ENCODE assay signal across 1 cellular context in the genomic region with DNA sequence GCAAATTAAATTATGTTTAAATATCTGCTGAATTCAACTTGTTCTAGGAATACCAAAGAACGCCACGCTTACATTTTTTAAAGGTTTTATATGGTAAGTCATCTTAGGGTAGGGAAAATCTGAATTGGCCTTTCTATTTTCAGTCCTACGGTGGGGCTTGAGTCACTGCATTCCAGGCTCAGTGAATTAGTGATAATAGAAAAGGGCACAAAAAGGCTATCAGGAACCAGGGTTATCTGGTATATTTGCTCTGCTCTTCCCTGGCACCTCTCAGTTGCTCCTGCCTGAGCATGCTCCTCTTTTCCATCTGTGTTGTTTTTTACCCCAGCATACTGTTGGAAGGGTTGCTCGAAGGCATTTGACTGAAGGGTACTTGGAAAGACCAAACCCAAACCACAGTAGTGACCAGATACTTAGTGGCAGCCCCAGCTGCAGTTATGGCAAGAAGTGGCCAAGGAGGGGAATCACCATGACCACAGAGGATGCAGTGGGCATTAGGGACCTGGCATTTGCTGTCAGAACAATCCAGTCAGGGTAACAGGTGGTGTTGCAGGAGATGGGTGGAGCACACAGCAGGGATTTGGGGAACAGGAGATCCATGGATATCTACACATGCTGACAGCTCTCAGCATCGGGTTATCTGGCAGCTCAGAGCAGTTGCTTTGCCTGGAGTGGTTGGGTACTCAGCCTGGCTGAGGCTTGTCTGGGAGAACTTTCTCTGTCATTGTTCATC.
TF ChIP-seq lines count a peak whose summit lies in the region.

No MANE protein-coding gene starts in this region.

TF ChIP-seq in H1, 55 proteins besides CTCF, POLR2A, EP300 and RAD21:
- TF ChIP-seq SP2 (IDR thresholded peaks at IDR 0.05; ENCODE audit: low read length) (no peak), SUZ12 (IDR thresholded peaks at IDR 0.05; ENCODE audit: low read length) (no peak), HDAC6 (IDR thresholded peaks at IDR 0.05; ENCODE audit: low read depth, low read length) (no peak), RFX5 (IDR thresholded peaks at IDR 0.05; ENCODE audit: borderline replicate concordance, low read depth, low read length) (no peak), EGR1 (IDR thresholded peaks at IDR 0.05; ENCODE audit: borderline replicate concordance, low read depth, low read length) (no peak), ASH2L (IDR thresholded peaks at IDR 0.05; ENCODE audit: low read length) (no peak), TBP (IDR thresholded peaks at IDR 0.05; ENCODE audit: low read depth, low read length) (no peak), RXRA (IDR thresholded peaks at IDR 0.05; ENCODE audit: insufficient read depth, low read depth, low read length) (no peak), TEAD4 (IDR thresholded peaks at IDR 0.05; ENCODE audit: low read depth, low read length) (no peak), KDM5A (IDR thresholded peaks at IDR 0.05; ENCODE audit: low read length) (no peak), RNF2 (IDR thresholded peaks at IDR 0.05; ENCODE audit: borderline replicate concordance, low read depth, low read length, missing control alignments, poor library complexity, severe bottlenecking) (no peak), SP4 (IDR thresholded peaks at IDR 0.05; ENCODE audit: low read length) (no peak)
- TF ChIP-seq, protein P1, sequence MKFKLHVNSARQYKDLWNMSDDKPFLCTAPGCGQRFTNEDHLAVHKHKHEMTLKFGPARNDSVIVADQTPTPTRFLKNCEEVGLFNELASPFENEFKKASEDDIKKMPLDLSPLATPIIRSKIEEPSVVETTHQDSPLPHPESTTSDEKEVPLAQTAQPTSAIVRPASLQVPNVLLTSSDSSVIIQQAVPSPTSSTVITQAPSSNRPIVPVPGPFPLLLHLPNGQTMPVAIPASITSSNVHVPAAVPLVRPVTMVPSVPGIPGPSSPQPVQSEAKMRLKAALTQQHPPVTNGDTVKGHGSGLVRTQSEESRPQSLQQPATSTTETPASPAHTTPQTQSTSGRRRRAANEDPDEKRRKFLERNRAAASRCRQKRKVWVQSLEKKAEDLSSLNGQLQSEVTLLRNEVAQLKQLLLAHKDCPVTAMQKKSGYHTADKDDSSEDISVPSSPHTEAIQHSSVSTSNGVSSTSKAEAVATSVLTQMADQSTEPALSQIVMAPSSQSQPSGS (IDR thresholded peaks at IDR 0.05; ENCODE audit: low read length), result no peak
